In the genomic region with DNA sequence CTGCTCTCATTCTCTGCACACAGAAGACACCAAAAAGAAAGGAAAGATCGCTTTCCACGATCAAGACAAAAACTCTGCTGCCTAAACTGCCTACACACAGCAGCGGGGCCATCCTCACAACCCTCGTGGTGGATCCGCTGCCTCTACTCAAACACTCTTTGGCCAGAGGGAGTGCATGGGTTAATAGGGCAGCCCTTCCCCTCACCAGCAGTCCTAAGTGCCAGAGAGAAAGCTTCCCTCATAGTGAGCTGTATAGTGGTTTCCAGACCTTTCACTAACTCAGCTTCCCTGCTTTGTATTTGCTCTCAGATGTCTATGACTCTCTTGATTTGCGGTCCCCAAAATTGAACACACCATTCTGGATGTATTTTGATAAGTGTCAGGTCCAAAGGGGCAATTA, we compare ENCODE assay signal across 23 cellular contexts.
"Had no signal": no experiment of that assay in that cellular context is flagged by ENCODE, and none has a peak within 500 bp of the region (broad histone marks: within the 10 kb centered on the region; RNA-seq: fewer than 3 reads in every experiment).

No MANE protein-coding gene starts in this region.

- DNase-seq: cerebellar nuclear complex; dorsolateral prefrontal cortex; effector CD4-positive, alpha-beta T cell; kidney; mucosa of descending colon; naive B cell; pancreas; sigmoid colon; stimulated activated CD4-positive, alpha-beta T cell treated with anti-CD3 and anti-CD28 coated beads, Interleukin-2, amount 100 ng/mL, for 24 hours; stimulated activated CD4-positive, alpha-beta T cell treated with anti-CD3 and anti-CD28 coated beads, Interleukin-4, amount 100 ng/mL, for 24 hours; stimulated activated naive CD4-positive, alpha-beta T cell treated with Interleukin-2 at 50 U/mL for 16 hours; stomach; thyroid gland had no signal

- H3K36me3 ChIP-seq: neutrophil, pancreas, right atrium auricular region, thyroid gland had no signal

- H3K27me3 Mint-ChIP-seq: type B pancreatic cell had no signal

- H3K4me3 ChIP-seq: dorsolateral prefrontal cortex, lung, mucosa of descending colon, pancreas, right atrium auricular region, sigmoid colon, stomach, thyroid gland had no signal

- H3K4me3 Mint-ChIP-seq: memory B cell; mesothelial cell of epicardium; naive B cell; natural killer cell treated with Interleukin-12 subunit alpha and Interleukin-12 subunit beta and Interleukin-15 and Interleukin-18, amount 100 ng/mL, for 72 hours; stimulated activated effector memory CD8-positive, alpha-beta T cell treated with anti-CD3 and anti-CD28 coated beads, Interleukin-12 subunit alpha, Interleukin-12 subunit beta, amount 100 ng/mL, for 72 hours; type B pancreatic cell had no signal

- H3K9me3 Mint-ChIP-seq: memory B cell; mesothelial cell of epicardium; naive B cell; natural killer cell treated with Interleukin-12 subunit alpha and Interleukin-12 subunit beta and Interleukin-15 and Interleukin-18, amount 100 ng/mL, for 72 hours; stimulated activated effector memory CD8-positive, alpha-beta T cell treated with anti-CD3 and anti-CD28 coated beads, Interleukin-12 subunit alpha, Interleukin-12 subunit beta, amount 100 ng/mL, for 72 hours; type B pancreatic cell had no signal

- H3K36me3 Mint-ChIP-seq: memory B cell; naive B cell; natural killer cell treated with Interleukin-12 subunit alpha and Interleukin-12 subunit beta and Interleukin-15 and Interleukin-18, amount 100 ng/mL, for 72 hours; stimulated activated effector memory CD8-positive, alpha-beta T cell treated with anti-CD3 and anti-CD28 coated beads, Interleukin-12 subunit alpha, Interleukin-12 subunit beta, amount 100 ng/mL, for 72 hours had no signal

- H3K27ac Mint-ChIP-seq: memory B cell; mesothelial cell of epicardium; naive B cell; natural killer cell treated with Interleukin-12 subunit alpha and Interleukin-12 subunit beta and Interleukin-15 and Interleukin-18, amount 100 ng/mL, for 72 hours; stimulated activated effector memory CD8-positive, alpha-beta T cell treated with anti-CD3 and anti-CD28 coated beads, Interleukin-12 subunit alpha, Interleukin-12 subunit beta, amount 100 ng/mL, for 72 hours; type B pancreatic cell had no signal

- H3K4me1 ChIP-seq: pancreas, right atrium auricular region, sigmoid colon, stomach, thyroid gland had no signal

- H3K27ac ChIP-seq: dorsolateral prefrontal cortex, neutrophil, pancreas, right atrium auricular region, sigmoid colon, stomach, thyroid gland had no signal

- FAIRE-seq: frontal cortex, kidney, pancreas had no signal

- H3K4me1 Mint-ChIP-seq: memory B cell; mesothelial cell of epicardium; naive B cell; stimulated activated effector memory CD8-positive, alpha-beta T cell treated with anti-CD3 and anti-CD28 coated beads, Interleukin-12 subunit alpha, Interleukin-12 subunit beta, amount 100 ng/mL, for 72 hours had no signal

- ATAC-seq: left lobe of liver; mucosa of descending colon; natural killer cell treated with Interleukin-12 subunit alpha and Interleukin-12 subunit beta and Interleukin-15 and Interleukin-18, amount 100 ng/mL, for 72 hours; pancreas; stimulated activated effector memory CD8-positive, alpha-beta T cell treated with anti-CD3 and anti-CD28 coated beads, Interleukin-12 subunit alpha, Interleukin-12 subunit beta, amount 100 ng/mL, for 72 hours had no signal

- H3K27me3 ChIP-seq: dorsolateral prefrontal cortex, neutrophil, pancreas, right atrium auricular region, sigmoid colon, stomach, thyroid gland had no signal

- H3K9me3 ChIP-seq: mucosa of descending colon, neutrophil, pancreas, right atrium auricular region, sigmoid colon, stomach, thyroid gland had no signal
